In the genomic region with DNA sequence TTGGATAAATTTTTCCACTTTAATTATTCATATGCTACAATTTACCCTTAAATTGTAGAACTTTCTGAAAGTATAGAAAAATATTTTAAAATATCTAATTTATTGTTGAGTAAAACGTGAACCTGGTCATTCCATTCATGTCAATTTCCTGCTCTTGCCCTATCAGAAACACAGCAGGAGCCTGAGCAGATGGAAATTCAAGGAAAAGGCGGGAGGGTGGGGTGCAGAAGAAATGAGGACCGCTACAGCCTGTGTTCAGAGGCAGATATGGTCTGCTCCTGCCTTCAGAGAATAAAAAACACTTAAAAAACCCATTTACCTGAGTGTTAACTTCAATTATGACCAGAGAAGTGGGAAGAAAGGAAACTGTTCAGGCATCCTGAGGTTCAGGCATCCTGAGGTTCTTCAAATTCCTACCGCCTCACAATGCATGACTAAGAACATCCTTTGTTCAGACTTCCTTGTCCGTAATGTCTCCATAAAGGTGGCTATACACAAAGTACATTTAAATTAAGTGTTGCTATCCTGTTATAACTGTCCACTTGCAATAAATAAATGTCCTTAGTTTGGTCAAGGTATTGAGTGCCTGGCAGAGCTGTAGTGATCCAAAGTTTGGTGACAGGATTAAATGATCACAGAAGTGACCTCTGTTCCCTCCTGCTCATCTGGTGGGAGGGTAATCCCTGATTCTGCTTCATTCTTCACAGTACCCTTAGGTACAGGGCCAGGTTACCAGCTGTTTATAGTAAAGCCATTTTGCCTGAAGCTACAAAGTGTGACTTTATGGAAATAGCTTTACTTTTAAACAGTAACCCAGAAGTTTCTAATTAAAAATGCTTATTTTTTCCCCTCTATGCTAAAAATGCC, we compare ENCODE assay signal across 12 cellular contexts.
A peak's percentile ranks its signal among the peaks of the same experiment; 100 is the strongest.
DNase-seq lines count a peak whose midpoint lies in the region; ATAC-seq, FAIRE-seq and TF ChIP-seq lines count a peak whose summit lies in the region.
"Had no signal": no experiment of that assay in that cellular context is flagged by ENCODE, and none has a peak within 500 bp of the region (broad histone marks: within the 10 kb centered on the region; RNA-seq: fewer than 3 reads in every experiment).

No MANE protein-coding gene starts in this region.

- ATAC-seq in GM18907 (IDR thresholded peaks at IDR 0.05; ENCODE audit: unreplicated experiment) = peak; percentile 61
- peak; percentile 32 for ATAC-seq in HG02623 (IDR thresholded peaks at IDR 0.05; ENCODE audit: unreplicated experiment)
- peak; percentile 69 for ATAC-seq in HepG2

- in situ Hi-C loops in HepG2 (cut with HindIII; ENCODE audit: extremely low pct_ligation_motif_present, low pct_unique_long_range_greater_than_20kb) = no loop called here

- no peak overlapping the region for H3K27ac ChIP-seq in HepG2 (ENCODE audit: extremely low read length, insufficient read depth, low read length)

- peaks cover 47% of the 10 kb centered on the region for H3K4me1 ChIP-seq in HepG2 (ENCODE audit: insufficient read depth, low read length)

- H3K36me3 ChIP-seq in HepG2 (replicated peaks in 1 of 2; ENCODE audit: control insufficient read depth in 1 of 2, insufficient read depth in 2 of 2, low read length in 2 of 2) = peaks cover 16 to 78% of the 10 kb centered on the region in 2 experiments
- H3K36me3 ChIP-seq in MG63 = no peaks in the 10 kb centered on the region

- CTCF ChIA-PET in HepG2 (lab: Yijun Ruan, JAX; ENCODE audit: low intra/inter-chr PET ratio, low total read pairs) = no interaction called here

- no peak overlapping the region for H2AFZ ChIP-seq in HepG2 (ENCODE audit: low read length)

- no peak overlapping the region for H3K4me3 ChIP-seq in HepG2 (replicated peaks in 1 of 3; ENCODE audit: insufficient read depth in 1 of 3, low read depth in 2 of 3, low read length in 3 of 3)
- H3K4me3 ChIP-seq in MG63 = no peak overlapping the region

- WGBS in HepG2 (ENCODE audit: low lambda C conversion rate) = 97% methylated on average over 5 of the region's 5 CpGs

- intact Hi-C loops in HepG2 (cut with micrococcal nuclease; ENCODE audit: unreplicated experiment) = no loop called here

- FAIRE-seq in HepG2 (lab: Jason Lieb, UNC) = no peak

- H4K20me1 ChIP-seq in HepG2 (ENCODE audit: insufficient read depth, low read length) = peaks cover 18% of the 10 kb centered on the region

- DNase-seq in NCI-H82 treated with DMSO at 0.1 percent for 48 hours (lab: John Stamatoyannopoulos, UW; ENCODE audit: unreplicated experiment) (peak; percentile 35), HepG2 (ENCODE audit: low spot score) (no peak), UCSD-AML1 (lab: John Stamatoyannopoulos, UW; ENCODE audit: unreplicated experiment) (no peak), MG63 (no peak), NCI-H510A (lab: John Stamatoyannopoulos, UW) (no peak), NCI-H2227 (lab: John Stamatoyannopoulos, UW; ENCODE audit: unreplicated experiment) (no peak)
- DNase-seq: activated T-cell treated with anti-CD3 and anti-CD28 coated beads, Interleukin-2, amount 50 U/mL, for 24 hours; CD4-positive, alpha-beta T cell; immature natural killer cell; T-helper 1 cell had no signal

- H3K9me3 ChIP-seq in HepG2 (ENCODE audit: low read length) (no peaks in the 10 kb centered on the region), MG63 (0 out of 2 replicates have a peak, but pooled peaks cover 2% of the 10 kb centered on the region)

- TF ChIP-seq POLR2A in HepG2 (IDR thresholded peaks at IDR 0.05; ENCODE audit: insufficient read depth in 1 of 2, low read depth in 2 of 2, low read length in 2 of 2) = no peak

- BruUV-seq in HepG2 (replicated peaks; lab: Mats Ljungman, UMichigan) = no TSS peak

- TF ChIP-seq RAD21 in HepG2 (CRISPR knock-in tag; IDR thresholded peaks at IDR 0.05) = no peak

- TF ChIP-seq CTCF in HepG2 (CRISPR knock-in tag; IDR thresholded peaks at IDR 0.05) = no peak

- no peaks in the 10 kb centered on the region for H3K27me3 ChIP-seq in HepG2 (ENCODE audit: control insufficient read depth in 1 of 2, insufficient read depth in 2 of 2, low read length in 2 of 2)
- H3K27me3 ChIP-seq in MG63 = no peaks in the 10 kb centered on the region

- POLR2A ChIA-PET in HepG2 (lab: Yijun Ruan, JAX) = no interaction called here

- H3K9ac ChIP-seq in HepG2 (ENCODE audit: insufficient read depth, low read depth, low read length) = no peak overlapping the region

- TF ChIP-seq EP300 in HepG2 (IDR thresholded peaks at IDR 0.05; ENCODE audit: low read depth in 2 of 2, low read length in 2 of 2) (no peak), HepG2 (CRISPR knock-in tag; IDR thresholded peaks at IDR 0.05; ENCODE audit: borderline replicate concordance) (no peak)

- H3K4me2 ChIP-seq in HepG2 (ENCODE audit: low read depth, low read length) = no peak overlapping the region

- peaks cover 48% of the 10 kb centered on the region for H3K79me2 ChIP-seq in HepG2 (ENCODE audit: insufficient read depth, low read length)

TF ChIP-seq in HepG2, 621 proteins besides CTCF, POLR2A, EP300 and RAD21 (continues in another document):
- TF ChIP-seq ZNF232 (CRISPR knock-in tag; IDR thresholded peaks at IDR 0.05; ENCODE audit: borderline replicate concordance) (0 out of 2 replicates have a peak, but pooled peaks have one; percentile 35), BRF2 (CRISPR knock-in tag; IDR thresholded peaks at IDR 0.05) (no peak), ZBTB34 (CRISPR knock-in tag; IDR thresholded peaks at IDR 0.05) (no peak), NFE2L2 (IDR thresholded peaks at IDR 0.05; ENCODE audit: low read length) (no peak), SSRP1 (CRISPR knock-in tag; IDR thresholded peaks at IDR 0.05) (0 out of 2 replicates have a peak, but pooled peaks have one; percentile 14), POLR2AphosphoS5 (IDR thresholded peaks at IDR 0.05; ENCODE audit: low read depth, low read length) (0 out of 2 replicates have a peak, but pooled peaks have one; percentile 5), RBM22 (optimal IDR thresholded peaks at IDR 0.05; ENCODE audit: low read length) (peak; percentile 92), MED1 (CRISPR knock-in tag; IDR thresholded peaks at IDR 0.05) (0 out of 2 replicates have a peak, but pooled peaks have one; percentile 6)
- TF ChIP-seq, protein P1, sequence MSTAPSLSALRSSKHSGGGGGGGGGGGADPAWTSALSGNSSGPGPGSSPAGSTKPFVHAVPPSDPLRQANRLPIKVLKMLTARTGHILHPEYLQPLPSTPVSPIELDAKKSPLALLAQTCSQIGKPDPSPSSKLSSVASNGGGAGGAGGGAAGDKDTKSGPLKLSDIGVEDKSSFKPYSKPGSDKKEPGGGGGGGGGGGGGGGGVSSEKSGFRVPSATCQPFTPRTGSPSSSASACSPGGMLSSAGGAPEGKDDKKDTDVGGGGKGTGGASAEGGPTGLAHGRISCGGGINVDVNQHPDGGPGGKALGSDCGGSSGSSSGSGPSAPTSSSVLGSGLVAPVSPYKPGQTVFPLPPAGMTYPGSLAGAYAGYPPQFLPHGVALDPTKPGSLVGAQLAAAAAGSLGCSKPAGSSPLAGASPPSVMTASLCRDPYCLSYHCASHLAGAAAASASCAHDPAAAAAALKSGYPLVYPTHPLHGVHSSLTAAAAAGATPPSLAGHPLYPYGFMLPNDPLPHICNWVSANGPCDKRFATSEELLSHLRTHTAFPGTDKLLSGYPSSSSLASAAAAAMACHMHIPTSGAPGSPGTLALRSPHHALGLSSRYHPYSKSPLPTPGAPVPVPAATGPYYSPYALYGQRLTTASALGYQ (CRISPR knock-in tag; IDR thresholded peaks at IDR 0.05) = 0 out of 2 replicates have a peak, but pooled peaks have one; percentile 34
- TF ChIP-seq, protein P2, sequence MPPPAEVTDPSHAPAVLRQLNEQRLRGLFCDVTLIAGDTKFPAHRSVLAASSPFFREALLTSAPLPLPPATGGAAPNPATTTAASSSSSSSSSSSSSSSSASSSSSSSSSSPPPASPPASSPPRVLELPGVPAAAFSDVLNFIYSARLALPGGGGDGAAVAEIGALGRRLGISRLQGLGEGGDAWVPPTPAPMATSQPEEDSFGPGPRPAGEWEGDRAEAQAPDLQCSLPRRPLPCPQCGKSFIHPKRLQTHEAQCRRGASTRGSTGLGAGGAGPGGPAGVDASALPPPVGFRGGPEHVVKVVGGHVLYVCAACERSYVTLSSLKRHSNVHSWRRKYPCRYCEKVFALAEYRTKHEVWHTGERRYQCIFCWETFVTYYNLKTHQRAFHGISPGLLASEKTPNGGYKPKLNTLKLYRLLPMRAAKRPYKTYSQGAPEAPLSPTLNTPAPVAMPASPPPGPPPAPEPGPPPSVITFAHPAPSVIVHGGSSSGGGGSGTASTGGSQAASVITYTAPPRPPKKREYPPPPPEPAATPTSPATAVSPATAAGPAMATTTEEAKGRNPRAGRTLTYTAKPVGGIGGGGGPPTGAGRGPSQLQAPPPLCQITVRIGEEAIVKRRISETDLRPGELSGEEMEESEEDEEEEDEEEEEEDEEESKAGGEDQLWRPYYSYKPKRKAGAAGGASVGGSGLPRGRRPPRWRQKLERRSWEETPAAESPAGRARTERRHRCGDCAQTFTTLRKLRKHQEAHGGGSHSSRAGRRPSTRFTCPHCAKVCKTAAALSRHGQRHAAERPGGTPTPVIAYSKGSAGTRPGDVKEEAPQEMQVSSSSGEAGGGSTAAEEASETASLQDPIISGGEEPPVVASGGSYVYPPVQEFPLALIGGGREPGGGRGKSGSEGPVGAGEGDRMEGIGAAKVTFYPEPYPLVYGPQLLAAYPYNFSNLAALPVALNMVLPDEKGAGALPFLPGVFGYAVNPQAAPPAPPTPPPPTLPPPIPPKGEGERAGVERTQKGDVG (CRISPR knock-in tag; IDR thresholded peaks at IDR 0.05; ENCODE audit: borderline replicate concordance) = no peak
